Comparison of ENCODE assay signal across 8 cellular contexts in the genomic region with DNA sequence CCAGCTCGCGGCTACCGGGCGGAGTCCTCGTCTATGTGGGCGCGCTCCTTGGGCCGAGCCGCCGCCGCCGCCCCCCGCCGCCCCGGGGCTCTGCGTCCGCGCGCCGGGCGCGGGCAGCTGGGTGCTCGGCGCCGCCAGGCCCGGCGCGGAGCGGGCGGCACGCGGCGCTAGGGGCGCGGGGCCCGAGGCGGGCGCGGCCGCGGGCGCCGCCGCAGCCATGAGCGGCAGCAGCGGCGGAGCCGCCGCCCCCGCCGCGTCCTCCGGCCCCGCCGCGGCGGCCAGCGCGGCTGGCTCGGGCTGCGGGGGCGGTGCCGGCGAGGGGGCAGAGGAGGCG. TPM values are rescaled to one million over a fixed set of nuclear protein-coding genes. Genes with fewer than 3 reads are reported as not detected.
DNase-seq lines count a peak whose midpoint lies in the region; ATAC-seq and TF ChIP-seq lines count a peak whose summit lies in the region.

No MANE protein-coding gene starts in this region.

- POLR2A ChIA-PET in OCI-LY7 (lab: Charles Lee) = interaction anchor here (0.6 kb wide), 1 partner anchor 536 kb away, joined by 3 read pairs; no protein-coding TSS in a partner anchor

- H3K4me3 ChIP-seq in OCI-LY7 (ENCODE audit: low read depth, low read length, poor library complexity, severe bottlenecking) (peak overlapping the region; percentile 94), iPS-15b (ENCODE audit: low read depth, low read length) (peak overlapping the region; percentile 89), uterus (peak overlapping the region; percentile 57 to 95)

- H4K20me1 ChIP-seq in OCI-LY7 (ENCODE audit: insufficient read depth, low read length) = no peaks in the 10 kb centered on the region

- BruUV-seq in OCI-LY7 (replicated peaks; lab: Mats Ljungman, UMichigan) = no TSS peak

- H3K36me3 Mint-ChIP-seq in mesothelial cell of epicardium = no peaks in the 10 kb centered on the region

- H3K27ac ChIP-seq in C4-2B (peak overlapping the region; percentile 83), OCI-LY7 (ENCODE audit: low read depth, low read length, poor library complexity, severe bottlenecking) (no peak overlapping the region), uterus (peak overlapping the region; percentile 98 to 99)

- DNase-seq in OCI-LY7 (ENCODE audit: low spot score) = no peak
- DNase-seq in uterus = no peak
- DNase-seq in mesothelial cell of epicardium (ENCODE audit: low spot score in 2 of 2, unreplicated experiment in 2 of 2) = no peak
- no peak for DNase-seq in GM20000 (ENCODE audit: low spot score)
- no peak for DNase-seq in NCI-H82 treated with DMSO at 0.1 percent for 48 hours (lab: John Stamatoyannopoulos, UW; ENCODE audit: unreplicated experiment)

- intact Hi-C loops in OCI-LY7 (cut with micrococcal nuclease; ENCODE audit: unreplicated experiment) (loop anchor here (2.0 kb wide), 1 partner anchor 121 kb away; no protein-coding TSS in a partner anchor), uterus (cut with DNase I; ENCODE audit: low total_unique reads) (loop anchor here (5.0 kb wide), 1 partner anchor 124 kb away; no protein-coding TSS in a partner anchor)

- ATAC-seq in GM21786 (IDR thresholded peaks at IDR 0.05; ENCODE audit: unreplicated experiment) = peak; percentile 1

- TF ChIP-seq CTCF in C4-2B (conservative IDR thresholded peaks at IDR 0.05) (no peak), OCI-LY7 (conservative IDR thresholded peaks at IDR 0.05; ENCODE audit: low read length) (no peak), uterus (IDR thresholded peaks at IDR 0.05) (no peak), mesothelial cell of epicardium (IDR thresholded peaks at IDR 0.05; ENCODE audit: unreplicated experiment) (no peak), GM20000 (IDR thresholded peaks at IDR 0.05; ENCODE audit: extremely low read depth, missing control alignments) (no peak)

- H3K9me2 ChIP-seq in OCI-LY7 (ENCODE audit: insufficient read depth, low read length) = no peaks in the 10 kb centered on the region

- no peak overlapping the region for H2AFZ ChIP-seq in OCI-LY7 (ENCODE audit: low read length)

- H3K9me3 ChIP-seq in OCI-LY7 (ENCODE audit: low read length) = no peaks in the 10 kb centered on the region
- H3K9me3 ChIP-seq in iPS-15b (ENCODE audit: control insufficient read depth, insufficient read depth, low read length) = no peaks in the 10 kb centered on the region
- no peaks in the 10 kb centered on the region for H3K9me3 ChIP-seq in uterus

- TF ChIP-seq POLR2A in uterus (IDR thresholded peaks at IDR 0.05) = no peak

- CTCF ChIA-PET in OCI-LY7 (lab: Charles Lee; ENCODE audit: unreplicated experiment) = no interaction called here

- no peaks in the 10 kb centered on the region for H3K9me3 Mint-ChIP-seq in mesothelial cell of epicardium

- H3K4me1 ChIP-seq in OCI-LY7 (ENCODE audit: insufficient read depth, low read length, poor library complexity, severe bottlenecking) (peaks cover 16% of the 10 kb centered on the region), iPS-15b (ENCODE audit: control insufficient read depth, insufficient read depth, low read length) (peaks cover 22% of the 10 kb centered on the region), uterus (peaks cover 9 to 18% of the 10 kb centered on the region in 2 donors)

- no peaks in the 10 kb centered on the region for H3K27me3 ChIP-seq in iPS-15b (ENCODE audit: control insufficient read depth, insufficient read depth, low read length)
- no peaks in the 10 kb centered on the region for H3K27me3 ChIP-seq in uterus

- no peaks in the 10 kb centered on the region for H3K36me3 ChIP-seq in OCI-LY7 (ENCODE audit: insufficient read depth, low read length)
- H3K36me3 ChIP-seq in iPS-15b (ENCODE audit: control insufficient read depth, insufficient read depth, low read length) = no peaks in the 10 kb centered on the region
- H3K36me3 ChIP-seq in uterus = no peaks in the 10 kb centered on the region

- peaks cover 11% of the 10 kb centered on the region for H3K27me3 Mint-ChIP-seq in mesothelial cell of epicardium (ENCODE audit: low read depth)

- H3K27ac Mint-ChIP-seq in mesothelial cell of epicardium = no peak overlapping the region

- no peak overlapping the region; the same call in 1 of the 2 replicates for H3K4me2 ChIP-seq in OCI-LY7 (ENCODE audit: low read length)

- H3K4me3 Mint-ChIP-seq in mesothelial cell of epicardium = no peak overlapping the region

- H3K9ac ChIP-seq in iPS-15b (ENCODE audit: low read depth, low read length) = no peak overlapping the region

- peaks cover 20% of the 10 kb centered on the region for H3K79me2 ChIP-seq in OCI-LY7 (ENCODE audit: insufficient read depth, low read depth, low read length)

- peaks cover 29% of the 10 kb centered on the region for H3K4me1 Mint-ChIP-seq in mesothelial cell of epicardium

RNA-seq across cellular contexts. Expression of gene TRIO, which starts 0.3 kb away (rescaled TPM):
- total RNA-seq in OCI-LY7 (2014; rRNA removed; shearing (Covaris generic)) = 29.3 and 35.8 TPM in 2 replicates
- total RNA-seq in OCI-LY7 (2022) = 55.1 and 69.4 TPM in 2 replicates
- total RNA-seq in uterus = 100 to 1,000 TPM in 3 of 4 donors, 10 to 100 TPM in 1; 93.5 to 234 (median 207) TPM
- total RNA-seq in mesothelial cell of epicardium = 190 to 209 TPM (median 200 TPM) in 3 replicates
